Comparison of ENCODE assay signal across 10 cellular contexts in the genomic region with DNA sequence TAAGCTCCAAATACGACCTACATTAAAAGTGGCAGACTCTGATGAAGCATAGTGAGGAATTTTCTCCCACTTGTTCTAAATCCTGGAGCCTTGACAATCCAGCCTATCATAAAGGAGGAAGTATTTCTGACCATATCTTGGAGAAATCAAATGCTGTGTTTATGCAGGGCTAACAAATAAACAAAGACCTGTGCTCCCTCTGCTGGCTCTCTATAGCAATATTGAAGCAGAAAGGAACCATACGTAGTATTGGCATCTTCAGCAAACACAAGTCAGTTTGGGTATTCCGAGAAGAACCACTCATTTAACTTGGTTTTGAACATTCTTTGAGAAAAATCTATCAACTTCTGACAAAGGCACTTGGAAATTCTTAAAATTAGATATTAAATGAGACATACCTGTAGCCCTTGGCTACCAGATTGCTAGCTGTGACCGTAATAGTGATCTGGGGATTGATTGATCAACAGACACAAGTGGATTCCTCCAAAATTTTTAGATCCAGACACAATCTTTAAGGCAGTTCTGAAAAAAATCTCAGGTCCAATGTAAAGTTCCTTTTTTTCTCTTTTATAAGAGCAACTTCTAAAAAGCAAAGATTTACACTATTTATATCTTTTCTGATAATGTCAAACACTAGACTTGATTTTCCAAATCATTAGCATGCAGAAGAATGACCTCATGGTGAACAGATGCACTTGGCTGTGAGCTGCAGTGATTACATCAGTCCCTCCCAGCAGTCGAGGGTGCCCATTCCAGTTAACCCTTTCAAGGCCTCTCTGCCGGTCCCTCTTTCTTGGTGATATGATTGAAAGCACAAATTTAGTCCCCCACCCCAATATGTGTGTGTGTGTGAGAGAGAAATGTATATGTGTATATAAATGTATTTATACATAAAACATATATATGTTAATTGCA. TPM values are rescaled to one million over a fixed set of nuclear protein-coding genes. Genes with fewer than 3 reads are reported as not detected.
DNase-seq lines count a peak whose midpoint lies in the region; ATAC-seq and TF ChIP-seq lines count a peak whose summit lies in the region.
"Had no signal": no experiment of that assay in that cellular context is flagged by ENCODE, and none has a peak within 500 bp of the region (broad histone marks: within the 10 kb centered on the region; RNA-seq: fewer than 3 reads in every experiment).

No MANE protein-coding gene starts in this region.

- no peak overlapping the region for H3K9ac ChIP-seq in PC-3 (ENCODE audit: low read length)

- H3K4me1 Mint-ChIP-seq in HFFc6 (ENCODE audit: low read depth) = no peaks in the 10 kb centered on the region
- H3K4me1 Mint-ChIP-seq in activated CD4-positive, alpha-beta memory T cell treated with anti-CD3 and anti-CD28 coated beads, Interleukin-2, amount 10 ng/mL, durations not matched to agents 7 days and 5 days = peaks cover 2% of the 10 kb centered on the region
- peaks cover 22% of the 10 kb centered on the region for H3K4me1 Mint-ChIP-seq in activated naive CD8-positive, alpha-beta T cell treated with anti-CD3 and anti-CD28 coated beads, Interleukin-2, amount 50 U/mL, for 24 hours

- H3K36me3 Mint-ChIP-seq in HFFc6 (ENCODE audit: low read depth) = no peaks in the 10 kb centered on the region
- no peaks in the 10 kb centered on the region for H3K36me3 Mint-ChIP-seq in activated CD4-positive, alpha-beta memory T cell treated with anti-CD3 and anti-CD28 coated beads, Interleukin-2, amount 10 ng/mL, durations not matched to agents 7 days and 5 days (ENCODE audit: low read depth)
- H3K36me3 Mint-ChIP-seq in activated naive CD8-positive, alpha-beta T cell treated with anti-CD3 and anti-CD28 coated beads, Interleukin-2, amount 50 U/mL, for 24 hours (ENCODE audit: low read depth) = peaks cover 15% of the 10 kb centered on the region

- H3K27ac Mint-ChIP-seq in HFFc6 = no peak overlapping the region
- H3K27ac Mint-ChIP-seq in activated CD4-positive, alpha-beta memory T cell treated with anti-CD3 and anti-CD28 coated beads, Interleukin-2, amount 10 ng/mL, durations not matched to agents 7 days and 5 days = no peak overlapping the region
- no peak overlapping the region for H3K27ac Mint-ChIP-seq in activated naive CD8-positive, alpha-beta T cell treated with anti-CD3 and anti-CD28 coated beads, Interleukin-2, amount 50 U/mL, for 24 hours

- H3K27ac ChIP-seq in PC-3 (ENCODE audit: low read length) = no peak overlapping the region

- H3K4me3 ChIP-seq in PC-3 (ENCODE audit: low read length) = no peak overlapping the region
- H3K4me3 ChIP-seq in fibroblast of villous mesenchyme (ENCODE audit: low read depth, low read length) = no peak overlapping the region
- no peak overlapping the region for H3K4me3 ChIP-seq in MG63

- no peaks in the 10 kb centered on the region for H3K27me3 ChIP-seq in PC-3 (ENCODE audit: low read length)
- no peaks in the 10 kb centered on the region for H3K27me3 ChIP-seq in MG63

- H3K27me3 Mint-ChIP-seq in HFFc6 (ENCODE audit: insufficient read depth) = peaks cover 8% of the 10 kb centered on the region; the same call in 1 of the 2 replicates
- no peaks in the 10 kb centered on the region for H3K27me3 Mint-ChIP-seq in activated CD4-positive, alpha-beta memory T cell treated with anti-CD3 and anti-CD28 coated beads, Interleukin-2, amount 10 ng/mL, durations not matched to agents 7 days and 5 days
- H3K27me3 Mint-ChIP-seq in activated naive CD8-positive, alpha-beta T cell treated with anti-CD3 and anti-CD28 coated beads, Interleukin-2, amount 50 U/mL, for 24 hours = no peaks in the 10 kb centered on the region

- ATAC-seq in PC-3 = peak; percentile 89
- no peak for ATAC-seq in GM18873 (IDR thresholded peaks at IDR 0.05; ENCODE audit: low FRiP score, unreplicated experiment)
- ATAC-seq in activated naive CD8-positive, alpha-beta T cell treated with anti-CD3 and anti-CD28 coated beads, Interleukin-2, amount 50 U/mL, for 24 hours = no peak

- CTCF ChIA-PET in PC-3 (lab: Charles Lee) = no interaction called here
- CTCF ChIA-PET in activated CD4-positive, alpha-beta memory T cell treated with anti-CD3 and anti-CD28 coated beads, Interleukin-2, amount 10 ng/mL, durations not matched to agents 7 days and 5 days (lab: Charles Lee) = no interaction called here

- no peaks in the 10 kb centered on the region for H3K9me3 Mint-ChIP-seq in HFFc6
- H3K9me3 Mint-ChIP-seq in activated CD4-positive, alpha-beta memory T cell treated with anti-CD3 and anti-CD28 coated beads, Interleukin-2, amount 10 ng/mL, durations not matched to agents 7 days and 5 days = no peaks in the 10 kb centered on the region
- H3K9me3 Mint-ChIP-seq in activated naive CD8-positive, alpha-beta T cell treated with anti-CD3 and anti-CD28 coated beads, Interleukin-2, amount 50 U/mL, for 24 hours = no peaks in the 10 kb centered on the region

- intact Hi-C loops in PC-3 (cut with micrococcal nuclease) = loop anchor here (1.0 kb wide), 4 partner anchors 48 to 324 kb away; no protein-coding TSS in a partner anchor

- no peaks in the 10 kb centered on the region for H3K9me2 ChIP-seq in PC-3 (replicated peaks; ENCODE audit: low read length)

- no peaks in the 10 kb centered on the region for H3K4me1 ChIP-seq in PC-3 (ENCODE audit: insufficient read depth, low read length)

- POLR2A ChIA-PET in PC-3 (lab: Charles Lee; ENCODE audit: unreplicated experiment) = no interaction called here
- POLR2A ChIA-PET in activated CD4-positive, alpha-beta memory T cell treated with anti-CD3 and anti-CD28 coated beads, Interleukin-2, amount 10 ng/mL, durations not matched to agents 7 days and 5 days (lab: Charles Lee) = no interaction called here

- no peaks in the 10 kb centered on the region for H4K20me1 ChIP-seq in PC-3 (ENCODE audit: low read length)

- DNase-seq in AG20443 (ENCODE audit: low spot score) (peak; percentile 46), HFFc6 (peak; percentile 21), PC-3 (peak; percentile 61), fibroblast of villous mesenchyme (ENCODE audit: low read depth) (peak; percentile 23), MG63 (no peak)
- no peak for DNase-seq in activated CD4-positive, alpha-beta memory T cell treated with anti-CD3 and anti-CD28 coated beads, Interleukin-2, amount 10 ng/mL, durations not matched to agents 7 days and 5 days
- no peak for DNase-seq in activated naive CD8-positive, alpha-beta T cell treated with anti-CD3 and anti-CD28 coated beads, Interleukin-2, amount 50 U/mL, for 24 hours
- DNase-seq: NCI-H187 treated with DMSO at 0.1 percent for 48 hours had no signal

- BruUV-seq in PC-3 (replicated peaks; lab: Mats Ljungman, UMichigan) = no TSS peak

- H3K9me3 ChIP-seq in PC-3 (ENCODE audit: low read length) (no peaks in the 10 kb centered on the region), MG63 (no peaks in the 10 kb centered on the region)

- H2AFZ ChIP-seq in PC-3 (ENCODE audit: low read length) = no peak overlapping the region

- TF ChIP-seq CTCF in HFFc6 (IDR thresholded peaks at IDR 0.05) (peak; percentile 72), PC-3 (conservative IDR thresholded peaks at IDR 0.05; ENCODE audit: low read depth, low read length) (peak; percentile 79), fibroblast of villous mesenchyme (IDR thresholded peaks at IDR 0.05; ENCODE audit: insufficient read depth, low read depth, low read length) (peak; percentile 39)

- H3K79me2 ChIP-seq in PC-3 (ENCODE audit: low read length) = no peaks in the 10 kb centered on the region

- H3K36me3 ChIP-seq in PC-3 (ENCODE audit: low read depth, low read length) (no peaks in the 10 kb centered on the region), MG63 (no peaks in the 10 kb centered on the region)

- no peaks in the 10 kb centered on the region for H3F3A ChIP-seq in PC-3 (ENCODE audit: low read length, unreplicated experiment)

- H3K4me3 Mint-ChIP-seq in HFFc6 = no peak overlapping the region
- no peak overlapping the region for H3K4me3 Mint-ChIP-seq in activated CD4-positive, alpha-beta memory T cell treated with anti-CD3 and anti-CD28 coated beads, Interleukin-2, amount 10 ng/mL, durations not matched to agents 7 days and 5 days
- no peak overlapping the region for H3K4me3 Mint-ChIP-seq in activated naive CD8-positive, alpha-beta T cell treated with anti-CD3 and anti-CD28 coated beads, Interleukin-2, amount 50 U/mL, for 24 hours

- H3K4me2 ChIP-seq in PC-3 (ENCODE audit: low read length) = no peak overlapping the region

RNA-seq across cellular contexts. Expression of a gene that starts 40.2 kb away (rescaled TPM):
- not detected for total RNA-seq in HFFc6 (2021; fragmentation: NEBNext Ultra II Directional; extraction: Animal tissue kit (Norgen Biotek cat#: 25700))
- total RNA-seq in PC-3 (2014; rRNA removed) (0.04 TPM in 1 of 2 replicates, not detected in the other), fibroblast of villous mesenchyme (under 0.01 TPM in 1 of 2 replicates, not detected in the other)
- total RNA-seq in MG63 (2014; rRNA removed; shearing (Covaris generic); ENCODE audit: low replicate concordance) = not detected in 2 replicates
- total RNA-seq in activated CD4-positive, alpha-beta memory T cell treated with anti-CD3 and anti-CD28 coated beads, Interleukin-2, amount 10 ng/mL, durations not matched to agents 7 days and 5 days = not detected
- total RNA-seq: mononuclear cell had no signal

Comparison
In these comparisons a context has a peak if more than half of its experiments do, and no peak if none do; other contexts are left out.
1. DNase-seq: peak in AG20443 (single experiment), HFFc6 (single experiment), PC-3 (single experiment) and fibroblast of villous mesenchyme (single experiment); none in MG63 (single experiment), activated CD4-positive, alpha-beta memory T cell treated with anti-CD3 and anti-CD28 coated beads, Interleukin-2, amount 10 ng/mL, durations not matched to agents 7 days and 5 days (single experiment) and activated naive CD8-positive, alpha-beta T cell treated with anti-CD3 and anti-CD28 coated beads, Interleukin-2, amount 50 U/mL, for 24 hours (single experiment).
2. Peak in every context shown above with its lines, with median percentiles within 50 percentile points of each other: CTCF ChIP-seq.